ENCODE assay signal across 15 cellular contexts in the genomic region with DNA sequence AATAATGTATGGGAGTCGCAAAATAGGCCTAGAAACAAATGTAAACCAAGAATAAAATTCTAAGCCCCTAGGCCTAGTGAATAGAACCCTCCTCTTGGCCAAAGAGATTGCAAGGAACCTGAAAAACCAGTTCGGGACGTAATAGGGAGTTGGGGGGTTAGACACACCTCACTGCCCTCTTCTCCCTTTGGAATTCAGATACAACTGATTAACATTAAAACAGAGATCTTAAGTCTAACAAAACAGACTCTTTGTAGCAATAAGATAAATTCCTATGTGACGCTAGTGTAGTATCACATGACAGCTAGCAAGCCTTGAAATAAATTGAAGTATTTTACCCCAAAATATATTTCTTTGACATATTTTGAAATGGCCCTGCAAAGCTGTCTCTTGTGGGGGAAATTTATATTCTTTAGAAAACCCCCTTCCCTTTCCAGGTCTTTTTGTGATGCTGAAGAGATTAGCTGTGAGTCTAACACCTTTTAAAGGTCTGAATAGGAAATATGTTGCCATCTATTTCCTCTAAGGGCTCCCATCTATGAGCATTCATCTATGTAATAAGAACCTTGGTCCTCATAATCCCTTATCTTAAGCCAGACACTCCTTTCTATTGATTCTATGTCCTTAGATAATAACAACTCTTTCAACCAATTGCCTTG.
"Had no signal": no experiment of that assay in that cellular context is flagged by ENCODE, and none has a peak within 500 bp of the region (broad histone marks: within the 10 kb centered on the region; RNA-seq: fewer than 3 reads in every experiment).

No MANE protein-coding gene starts in this region.

- H3K36me3 ChIP-seq: brain microvascular endothelial cell, prostate gland, right lobe of liver had no signal

- H3K27me3 ChIP-seq: brain microvascular endothelial cell, right lobe of liver had no signal

- DNase-seq: activated CD4-positive, alpha-beta memory T cell treated with anti-CD3 and anti-CD28 coated beads, Interleukin-2, amount 10 ng/mL, durations not matched to agents 7 days and 5 days; activated CD4-positive, alpha-beta T cell treated with anti-CD3 and anti-CD28 coated beads for 36 hours; activated gamma-delta T cell; activated naive CD8-positive, alpha-beta T cell treated with anti-CD3 and anti-CD28 coated beads for 36 hours; activated T-cell treated with anti-CD3 and anti-CD28 coated beads, Interleukin-2, amount 50 U/mL, for 48 hours; brain microvascular endothelial cell; kidney glomerular epithelial cell; mucosa of descending colon; natural killer cell; right lobe of liver; T-helper 1 cell had no signal

- ATAC-seq: activated CD4-positive, alpha-beta T cell treated with anti-CD3 and anti-CD28 coated beads for 36 hours; esophagus mucosa; mucosa of descending colon; natural killer cell; right lobe of liver; stimulated activated memory B cell treated with anti-CD40 and anti-IgM and Interleukin-4, amounts not matched to agents 10 μg/mL and 1 μg/mL and 100 μg/mL, for 72 hours had no signal

- H3K4me3 ChIP-seq: mucosa of descending colon, prostate gland, right lobe of liver had no signal

- H3K4me1 ChIP-seq: prostate gland, right lobe of liver had no signal

- H3K9me3 ChIP-seq: mucosa of descending colon, prostate gland, right lobe of liver had no signal

- H3K27ac ChIP-seq: brain microvascular endothelial cell, prostate gland, right lobe of liver, VCaP had no signal
